32 cellular contexts compared by ENCODE assay signal in genomic region chr9:124348831-124349230, GRCh38.
A peak's percentile ranks its signal among the peaks of the same experiment; 100 is the strongest.
DNase-seq lines count a peak whose midpoint lies in the region; ATAC-seq and TF ChIP-seq lines count a peak whose summit lies in the region.
"Had no signal": no experiment of that assay in that cellular context is flagged by ENCODE, and none has a peak within 500 bp of the region (broad histone marks: within the 10 kb centered on the region; RNA-seq: fewer than 3 reads in every experiment).

No MANE protein-coding gene starts in this region.

- TF ChIP-seq POLR2A in Peyer's patch (IDR thresholded peaks at IDR 0.05), result no peak

- intact Hi-C loops in lower lobe of right lung (cut with DNase I) (no loop called here), tibial artery (cut with DNase I; ENCODE audit: low total_unique reads) (no loop called here)

- H3K27me3 ChIP-seq in Peyer's patch (no peaks in the 10 kb centered on the region), lower lobe of right lung (ENCODE audit: low read depth) (no peaks in the 10 kb centered on the region), tibial artery (no peaks in the 10 kb centered on the region)
- H3K27me3 ChIP-seq: esophagus muscularis mucosa, right lobe of liver had no signal

- no peaks in the 10 kb centered on the region for H3K9me3 ChIP-seq in Peyer's patch
- H3K9me3 ChIP-seq in lower lobe of right lung, result no peaks in the 10 kb centered on the region
- H3K9me3 ChIP-seq in tibial artery, result no peaks in the 10 kb centered on the region
- H3K9me3 ChIP-seq: esophagus muscularis mucosa, right lobe of liver had no signal

- H3K4me1 ChIP-seq in Peyer's patch (no peaks in the 10 kb centered on the region), lower lobe of right lung (no peaks in the 10 kb centered on the region), tibial artery (no peaks in the 10 kb centered on the region)
- H3K4me1 ChIP-seq: parathyroid adenoma had no signal

- no peak overlapping the region for H3K27ac ChIP-seq in Peyer's patch
- no peak overlapping the region for H3K27ac ChIP-seq in lower lobe of right lung
- H3K27ac ChIP-seq in tibial artery, result no peak overlapping the region
- H3K27ac ChIP-seq: esophagus muscularis mucosa, parathyroid adenoma, right lobe of liver had no signal

- TF ChIP-seq CTCF in Peyer's patch (IDR thresholded peaks at IDR 0.05) (no peak), lower lobe of right lung (IDR thresholded peaks at IDR 0.05) (no peak), tibial artery (IDR thresholded peaks at IDR 0.05) (no peak)

- H3K4me3 ChIP-seq in Peyer's patch (no peak overlapping the region), lower lobe of right lung (no peak overlapping the region), tibial artery (no peak overlapping the region)
- H3K4me3 ChIP-seq: esophagus muscularis mucosa, right lobe of liver had no signal

- DNase-seq in activated effector memory CD4-positive, alpha-beta T cell treated with anti-CD3 and anti-CD28 coated beads, Interleukin-2, amount 50 U/mL, for 16 hours, result peak; percentile 54
- no peak for DNase-seq in activated effector memory CD4-positive, alpha-beta T cell treated with Interleukin-2 at 50 U/mL for 16 hours
- peak in 2 of 3 donors; percentile 32 to 43 for DNase-seq in Peyer's patch
- peak; percentile 37 for DNase-seq in lower lobe of right lung
- peak; percentile 16 to 46 for DNase-seq in tibial artery
- no peak for DNase-seq in NK-92 treated with Interleukin-12 subunit alpha and Interleukin-12 subunit beta, amount 100 ng/mL, for 24 hours (lab: John Stamatoyannopoulos, UW)
- DNase-seq in GF-D8 (lab: John Stamatoyannopoulos, UW), result no peak
- DNase-seq: activated B cell treated with CpG ODN at 0.5 μM for 24 hours; activated CD4-positive, alpha-beta T cell treated with anti-CD3 and anti-CD28 coated beads, Interleukin-2, amount 50 U/mL, for 48 hours; activated naive CD4-positive, alpha-beta T cell treated with Interleukin-2 at 50 U/mL for 16 hours; amygdala; cortex of kidney; DMS53; endodermal cell; foreskin melanocyte; GDM1; hippocampal formation; immature natural killer cell; naive thymus-derived CD4-positive, alpha-beta T cell; NCI-H1105; NCI-H2029 treated with DMSO at 0.1 percent for 48 hours; NCI-H345; NCI-H774; SHP77; stimulated activated CD4-positive, alpha-beta T cell treated with anti-CD3 and anti-CD28 coated beads, Interleukin-15, amount 100 ng/mL, for 24 hours; SW 1271; trophoblast cell had no signal

- H3K36me3 ChIP-seq in Peyer's patch, result peaks cover 0 to 100% (median 0%) of the 10 kb centered on the region in 3 donors
- H3K36me3 ChIP-seq in lower lobe of right lung, result peaks cover 100% of the 10 kb centered on the region
- peaks cover 45 to 100% (median 89%) of the 10 kb centered on the region in 3 donors for H3K36me3 ChIP-seq in tibial artery

- ATAC-seq in lower lobe of right lung, result no peak
- ATAC-seq in GM19397 (IDR thresholded peaks at IDR 0.05; ENCODE audit: unreplicated experiment), result no peak
- ATAC-seq: left lobe of liver; naive thymus-derived CD4-positive, alpha-beta T cell had no signal

Comparison
In these comparisons a context has a peak if more than half of its experiments do, and no peak if none do; other contexts are left out.
1. DNase-seq: peak in activated effector memory CD4-positive, alpha-beta T cell treated with anti-CD3 and anti-CD28 coated beads, Interleukin-2, amount 50 U/mL, for 16 hours (single experiment), Peyer's patch (2 of 3), lower lobe of right lung (single experiment) and tibial artery (2 of 2); none in activated effector memory CD4-positive, alpha-beta T cell treated with Interleukin-2 at 50 U/mL for 16 hours (single experiment), NK-92 treated with Interleukin-12 subunit alpha and Interleukin-12 subunit beta, amount 100 ng/mL, for 24 hours (single experiment) and GF-D8 (single experiment).